ENCODE assay signal across 8 cellular contexts in genomic region chrX:100410083-100410590, GRCh38. TPM values are rescaled to one million over a fixed set of nuclear protein-coding genes. Genes with fewer than 3 reads are reported as not detected.
DNase-seq lines count a peak whose midpoint lies in the region; ATAC-seq and TF ChIP-seq lines count a peak whose summit lies in the region.

Gene PCDH19, minus strand, starts transcription at chrX:100410273. Its CDS starts 1,676 bp downstream, at chrX:100408597.

- H3K36me3 ChIP-seq in right lobe of liver = no peaks in the 10 kb centered on the region

- no peak within 1 kb of the TSS for H3K27ac ChIP-seq in right lobe of liver

- ATAC-seq in right lobe of liver (peak; percentile 58 to 85 (median 80)), HG03521 (IDR thresholded peaks at IDR 0.05; ENCODE audit: unreplicated experiment) (no peak)

- no peaks in the 10 kb centered on the region for H3K4me1 ChIP-seq in right lobe of liver

- peak; percentile 18 for DNase-seq in activated T-cell treated with anti-CD3 and anti-CD28 coated beads for 24 hours (ENCODE audit: low read depth)
- DNase-seq in activated T-cell treated with anti-CD3 and anti-CD28 coated beads for 4 hours = no peak
- peak; percentile 47 for DNase-seq in SK-N-DZ (ENCODE audit: low spot score)
- DNase-seq in ecto neural progenitor cell (ENCODE audit: low spot score) = peak; percentile 84
- DNase-seq in right lobe of liver = peak; percentile 52 to 59 (median 58)
- peak; percentile 24 for DNase-seq in stimulated activated CD4-positive, alpha-beta T cell treated with anti-CD3 and anti-CD28 coated beads, Interleukin-4, amount 100 ng/mL, for 24 hours
- no peak for DNase-seq in DMS153 treated with DMSO at 0.1 percent for 48 hours (lab: John Stamatoyannopoulos, UW; ENCODE audit: unreplicated experiment)

- no peak for TF ChIP-seq POLR2A in right lobe of liver (IDR thresholded peaks at IDR 0.05)

- H3K9me3 ChIP-seq in right lobe of liver = no peaks in the 10 kb centered on the region

- WGBS in right lobe of liver (ENCODE audit: insufficient coverage, low coverage, low lambda C conversion rate, missing lambda C conversion rate) = 24% methylated on average over 14 of the region's 49 CpGs

- H3K4me3 ChIP-seq in right lobe of liver = peak within 1 kb of the TSS in 2 of 3 donors; percentile 5 to 43

- peaks cover 0 to 45% of the 10 kb centered on the region in 2 donors for H3K27me3 ChIP-seq in right lobe of liver

- intact Hi-C loops in right lobe of liver (cut with DNase I) = no loop called here

- no peak for TF ChIP-seq CTCF in right lobe of liver (IDR thresholded peaks at IDR 0.05)

RNA-seq across cellular contexts. Expression of gene PCDH19, which starts in this region (rescaled TPM):
- 0.02 TPM in 1 of 2 replicates, not detected in the other for polyA plus RNA-seq in SK-N-DZ (2014; cell fraction: cytosol; rRNA removed)
- polyA plus RNA-seq in SK-N-DZ (2014; cell fraction: nucleus; rRNA removed) = not detected in 2 replicates
- under 1 TPM; under 0.01 to 0.10 (median 0.06) TPM for total RNA-seq in right lobe of liver

Comparison
In these comparisons a context has a peak if more than half of its experiments do, and no peak if none do; other contexts are left out.
1. DNase-seq: peak in activated T-cell treated with anti-CD3 and anti-CD28 coated beads for 24 hours (single experiment), SK-N-DZ (single experiment), ecto neural progenitor cell (single experiment) and stimulated activated CD4-positive, alpha-beta T cell treated with anti-CD3 and anti-CD28 coated beads, Interleukin-4, amount 100 ng/mL, for 24 hours (single experiment); none in activated T-cell treated with anti-CD3 and anti-CD28 coated beads for 4 hours (single experiment) and DMS153 treated with DMSO at 0.1 percent for 48 hours (single experiment).
2. Peak in DNase-seq, ATAC-seq and H3K4me3 ChIP-seq in right lobe of liver; RNA of the gene not detected or under 1 TPM.